In the genomic region with DNA sequence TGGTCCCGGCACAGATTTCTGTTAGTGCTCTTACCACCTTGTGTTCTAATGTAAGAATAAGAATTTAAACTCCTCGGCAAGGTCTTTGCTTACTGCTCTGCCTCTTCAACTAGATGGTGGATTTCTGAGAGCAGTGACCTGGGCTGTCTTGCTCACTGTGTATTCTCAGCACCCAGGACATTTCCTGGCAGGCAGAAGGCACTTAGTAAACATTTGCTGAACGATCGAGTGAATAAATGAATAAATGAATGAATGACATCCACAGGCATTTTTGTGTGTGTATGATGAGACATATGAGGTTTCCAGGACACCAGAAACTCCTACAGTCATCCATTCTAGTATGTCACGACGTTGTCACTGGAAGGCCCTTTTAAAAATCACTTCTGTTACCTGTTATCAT, we compare ENCODE assay signal across 1 cellular context.
TF ChIP-seq lines count a peak whose summit lies in the region.

No MANE protein-coding gene starts in this region.

TF ChIP-seq in HepG2, 621 proteins besides CTCF, POLR2A, EP300 and RAD21:
- TF ChIP-seq ZMAT3 (CRISPR knock-in tag; conservative IDR thresholded peaks at IDR 0.05) (no peak), REL (CRISPR knock-in tag; conservative IDR thresholded peaks at IDR 0.05) (no peak)
- TF ChIP-seq, protein P1, sequence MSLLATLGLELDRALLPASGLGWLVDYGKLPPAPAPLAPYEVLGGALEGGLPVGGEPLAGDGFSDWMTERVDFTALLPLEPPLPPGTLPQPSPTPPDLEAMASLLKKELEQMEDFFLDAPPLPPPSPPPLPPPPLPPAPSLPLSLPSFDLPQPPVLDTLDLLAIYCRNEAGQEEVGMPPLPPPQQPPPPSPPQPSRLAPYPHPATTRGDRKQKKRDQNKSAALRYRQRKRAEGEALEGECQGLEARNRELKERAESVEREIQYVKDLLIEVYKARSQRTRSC (CRISPR knock-in tag; IDR thresholded peaks at IDR 0.05; ENCODE audit: low read depth), result no peak
- TF ChIP-seq, protein P2, sequence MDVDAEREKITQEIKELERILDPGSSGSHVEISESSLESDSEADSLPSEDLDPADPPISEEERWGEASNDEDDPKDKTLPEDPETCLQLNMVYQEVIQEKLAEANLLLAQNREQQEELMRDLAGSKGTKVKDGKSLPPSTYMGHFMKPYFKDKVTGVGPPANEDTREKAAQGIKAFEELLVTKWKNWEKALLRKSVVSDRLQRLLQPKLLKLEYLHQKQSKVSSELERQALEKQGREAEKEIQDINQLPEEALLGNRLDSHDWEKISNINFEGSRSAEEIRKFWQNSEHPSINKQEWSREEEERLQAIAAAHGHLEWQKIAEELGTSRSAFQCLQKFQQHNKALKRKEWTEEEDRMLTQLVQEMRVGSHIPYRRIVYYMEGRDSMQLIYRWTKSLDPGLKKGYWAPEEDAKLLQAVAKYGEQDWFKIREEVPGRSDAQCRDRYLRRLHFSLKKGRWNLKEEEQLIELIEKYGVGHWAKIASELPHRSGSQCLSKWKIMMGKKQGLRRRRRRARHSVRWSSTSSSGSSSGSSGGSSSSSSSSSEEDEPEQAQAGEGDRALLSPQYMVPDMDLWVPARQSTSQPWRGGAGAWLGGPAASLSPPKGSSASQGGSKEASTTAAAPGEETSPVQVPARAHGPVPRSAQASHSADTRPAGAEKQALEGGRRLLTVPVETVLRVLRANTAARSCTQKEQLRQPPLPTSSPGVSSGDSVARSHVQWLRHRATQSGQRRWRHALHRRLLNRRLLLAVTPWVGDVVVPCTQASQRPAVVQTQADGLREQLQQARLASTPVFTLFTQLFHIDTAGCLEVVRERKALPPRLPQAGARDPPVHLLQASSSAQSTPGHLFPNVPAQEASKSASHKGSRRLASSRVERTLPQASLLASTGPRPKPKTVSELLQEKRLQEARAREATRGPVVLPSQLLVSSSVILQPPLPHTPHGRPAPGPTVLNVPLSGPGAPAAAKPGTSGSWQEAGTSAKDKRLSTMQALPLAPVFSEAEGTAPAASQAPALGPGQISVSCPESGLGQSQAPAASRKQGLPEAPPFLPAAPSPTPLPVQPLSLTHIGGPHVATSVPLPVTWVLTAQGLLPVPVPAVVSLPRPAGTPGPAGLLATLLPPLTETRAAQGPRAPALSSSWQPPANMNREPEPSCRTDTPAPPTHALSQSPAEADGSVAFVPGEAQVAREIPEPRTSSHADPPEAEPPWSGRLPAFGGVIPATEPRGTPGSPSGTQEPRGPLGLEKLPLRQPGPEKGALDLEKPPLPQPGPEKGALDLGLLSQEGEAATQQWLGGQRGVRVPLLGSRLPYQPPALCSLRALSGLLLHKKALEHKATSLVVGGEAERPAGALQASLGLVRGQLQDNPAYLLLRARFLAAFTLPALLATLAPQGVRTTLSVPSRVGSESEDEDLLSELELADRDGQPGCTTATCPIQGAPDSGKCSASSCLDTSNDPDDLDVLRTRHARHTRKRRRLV (CRISPR knock-in tag; IDR thresholded peaks at IDR 0.05), result no peak
- TF ChIP-seq, protein P3, sequence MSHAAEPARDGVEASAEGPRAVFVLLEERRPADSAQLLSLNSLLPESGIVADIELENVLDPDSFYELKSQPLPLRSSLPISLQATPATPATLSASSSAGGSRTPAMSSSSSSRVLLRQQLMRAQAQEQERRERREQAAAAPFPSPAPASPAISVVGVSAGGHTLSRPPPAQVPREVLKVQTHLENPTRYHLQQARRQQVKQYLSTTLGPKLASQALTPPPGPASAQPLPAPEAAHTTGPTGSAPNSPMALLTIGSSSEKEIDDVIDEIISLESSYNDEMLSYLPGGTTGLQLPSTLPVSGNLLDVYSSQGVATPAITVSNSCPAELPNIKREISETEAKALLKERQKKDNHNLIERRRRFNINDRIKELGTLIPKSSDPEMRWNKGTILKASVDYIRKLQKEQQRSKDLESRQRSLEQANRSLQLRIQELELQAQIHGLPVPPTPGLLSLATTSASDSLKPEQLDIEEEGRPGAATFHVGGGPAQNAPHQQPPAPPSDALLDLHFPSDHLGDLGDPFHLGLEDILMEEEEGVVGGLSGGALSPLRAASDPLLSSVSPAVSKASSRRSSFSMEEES (CRISPR knock-in tag; IDR thresholded peaks at IDR 0.05), result no peak
TF ChIP-seq in HepG2: peak in this region for 0.
